28 cellular contexts compared by ENCODE assay signal in the genomic region with DNA sequence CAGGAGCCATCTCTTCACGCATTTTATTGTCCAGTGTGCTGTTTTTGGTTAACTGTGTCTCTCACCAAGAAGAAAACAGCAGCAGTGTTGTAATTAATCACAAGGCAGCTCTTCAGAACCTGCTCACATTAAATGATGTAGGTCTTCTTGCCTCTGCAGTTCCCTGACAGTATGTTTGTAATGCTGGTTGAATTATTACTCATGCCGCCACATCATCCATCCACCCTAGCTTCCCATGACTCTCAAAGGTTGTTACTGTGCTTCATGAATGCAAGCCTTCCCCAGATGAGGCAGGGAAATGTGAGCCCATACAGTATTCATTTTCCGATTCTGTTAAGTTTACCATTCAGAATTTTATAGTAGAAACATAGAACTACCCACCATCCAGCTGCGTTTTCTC. TPM values are rescaled to one million over a fixed set of nuclear protein-coding genes. Genes with fewer than 3 reads are reported as not detected.
DNase-seq lines count a peak whose midpoint lies in the region; ATAC-seq, FAIRE-seq and TF ChIP-seq lines count a peak whose summit lies in the region.
"Had no signal": no experiment of that assay in that cellular context is flagged by ENCODE, and none has a peak within 500 bp of the region (broad histone marks: within the 10 kb centered on the region; RNA-seq: fewer than 3 reads in every experiment).

No MANE protein-coding gene starts in this region.

- peak overlapping the region; percentile 86 for H3K27ac Mint-ChIP-seq in memory B cell
- H3K27ac Mint-ChIP-seq: natural killer cell had no signal

- H3K4me3 Mint-ChIP-seq in memory B cell = no peak overlapping the region
- H3K4me3 Mint-ChIP-seq: CD14-positive monocyte, natural killer cell had no signal

- H3K4me1 ChIP-seq in Karpas-422 (ENCODE audit: low read length) (peaks cover 63% of the 10 kb centered on the region), small intestine (ENCODE audit: control insufficient read depth in 2 of 2, insufficient read depth in 1 of 2, low read depth in 1 of 2, low read length in 1 of 2) (no peaks in the 10 kb centered on the region), PC-9 (replicated peaks; ENCODE audit: insufficient read depth) (no peaks in the 10 kb centered on the region)

- H3K36me3 Mint-ChIP-seq in memory B cell = peaks cover 26% of the 10 kb centered on the region
- H3K36me3 Mint-ChIP-seq: natural killer cell had no signal

- 93 to 96% (median 94%) methylated on average over 4 of the region's 4 CpGs for WGBS in small intestine, 3 donors

- no peaks in the 10 kb centered on the region for H3K36me3 ChIP-seq in Karpas-422 (ENCODE audit: insufficient read depth, low read length)
- H3K36me3 ChIP-seq in bronchial epithelial cell (ENCODE audit: control insufficient read depth, insufficient read depth, low read length) = no peaks in the 10 kb centered on the region
- no peaks in the 10 kb centered on the region for H3K36me3 ChIP-seq in small intestine (ENCODE audit: control insufficient read depth in 2 of 2, insufficient read depth in 2 of 2, low read length in 2 of 2)
- no peaks in the 10 kb centered on the region for H3K36me3 ChIP-seq in PC-9 (ENCODE audit: low read depth)
- H3K36me3 ChIP-seq: adrenal gland had no signal

- no TSS peak for BruUV-seq in PC-9 (replicated peaks; lab: Mats Ljungman, UMichigan)

- H3K4me3 ChIP-seq in AG04450 (ENCODE audit: low read depth, low read length) = no peak overlapping the region
- H3K4me3 ChIP-seq in Karpas-422 (ENCODE audit: low read length) = no peak overlapping the region
- no peak overlapping the region for H3K4me3 ChIP-seq in bronchial epithelial cell (ENCODE audit: low read depth, low read length)
- no peak overlapping the region for H3K4me3 ChIP-seq in small intestine (ENCODE audit: low read depth in 1 of 2, low read length in 2 of 2)
- H3K4me3 ChIP-seq in PC-9 = no peak overlapping the region
- H3K4me3 ChIP-seq: adrenal gland, skin epidermis had no signal

- peaks cover 5% of the 10 kb centered on the region for H3K9me3 Mint-ChIP-seq in memory B cell
- H3K9me3 Mint-ChIP-seq: natural killer cell had no signal

- no peaks in the 10 kb centered on the region for H3K9me2 ChIP-seq in Karpas-422 (replicated peaks; ENCODE audit: insufficient read depth, low read length)
- H3K9me2 ChIP-seq in PC-9 (ENCODE audit: insufficient read depth) = no peaks in the 10 kb centered on the region

- H2AFZ ChIP-seq in Karpas-422 (ENCODE audit: low read length) (no peak overlapping the region), PC-9 (no peak overlapping the region)

- no peak overlapping the region for H3K4me2 ChIP-seq in Karpas-422 (ENCODE audit: low read depth, low read length, poor library complexity, severe bottlenecking)
- no peak overlapping the region for H3K4me2 ChIP-seq in PC-9
- H3K4me2 ChIP-seq: KMS-11 had no signal

- no peaks in the 10 kb centered on the region for H3K79me2 ChIP-seq in Karpas-422 (ENCODE audit: low read length)
- no peaks in the 10 kb centered on the region for H3K79me2 ChIP-seq in PC-9 (ENCODE audit: low read depth)

- H3K4me1 Mint-ChIP-seq in memory B cell = peaks cover 48% of the 10 kb centered on the region

- H3K27me3 ChIP-seq in AG04450 (ENCODE audit: control insufficient read depth, insufficient read depth, low read length) (peaks cover 3% of the 10 kb centered on the region), Karpas-422 (ENCODE audit: low read length) (no peaks in the 10 kb centered on the region), bronchial epithelial cell (ENCODE audit: control insufficient read depth, insufficient read depth, low read length) (peaks cover 1% of the 10 kb centered on the region), small intestine (ENCODE audit: control insufficient read depth in 2 of 2, insufficient read depth in 2 of 2, low read length in 2 of 2) (no peaks in the 10 kb centered on the region), PC-9 (ENCODE audit: insufficient read depth, low read depth) (no peaks in the 10 kb centered on the region)
- H3K27me3 ChIP-seq: adrenal gland had no signal

- H3K9ac ChIP-seq in Karpas-422 (ENCODE audit: low read length) = no peak overlapping the region
- H3K9ac ChIP-seq: KMS-11 had no signal

- H3K27ac ChIP-seq in AG04450 (ENCODE audit: low read depth, low read length) (no peak overlapping the region), Karpas-422 (ENCODE audit: low read length) (peak overlapping the region; percentile 100), small intestine (ENCODE audit: low read depth in 1 of 2, low read length in 1 of 2) (no peak overlapping the region), PC-9 (no peak overlapping the region)
- H3K27ac ChIP-seq: adrenal gland, KMS-11, skin epidermis had no signal

- H3F3A ChIP-seq in PC-9 (ENCODE audit: insufficient read depth, low read depth) = no peaks in the 10 kb centered on the region

- intact Hi-C loops in PC-9 (cut with micrococcal nuclease; ENCODE audit: unreplicated experiment) = no loop called here
- intact Hi-C loops in cardiac septum (cut with DNase I) = loop anchor here (10.0 kb wide), 1 partner anchor 369 kb away; no protein-coding TSS in a partner anchor

- POLR2A ChIA-PET in AG04450 (lab: Yijun Ruan, JAX) = interaction anchor here (0.7 kb wide), 1 partner anchor 114 kb away, joined by 3 read pairs; no protein-coding TSS in a partner anchor
- POLR2A ChIA-PET in PC-9 (lab: Charles Lee; ENCODE audit: unreplicated experiment) = no interaction called here

- TF ChIP-seq CTCF in AG04450 (IDR thresholded peaks at IDR 0.05; ENCODE audit: low read depth, low read length) (no peak), bronchial epithelial cell (IDR thresholded peaks at IDR 0.05; ENCODE audit: insufficient read depth, low read length, severe bottlenecking) (no peak), PC-9 (conservative IDR thresholded peaks at IDR 0.05) (no peak)

- peak; percentile 29 for DNase-seq in AG04450 (ENCODE audit: low read depth, low spot score)
- DNase-seq in Karpas-422 = no peak
- peak; percentile 72 for DNase-seq in bronchial epithelial cell (ENCODE audit: low read depth)
- DNase-seq in memory B cell (ENCODE audit: low spot score in 2 of 2) = no peak
- DNase-seq in small intestine = no peak
- no peak for DNase-seq in PC-9
- DNase-seq in cardiac septum (ENCODE audit: low spot score) = no peak
- DNase-seq: activated CD4-positive, alpha-beta T cell treated with anti-CD3 and anti-CD28 coated beads, Interleukin-2, amount 50 U/mL, for 1 hour; activated CD8-positive, alpha-beta memory T cell treated with anti-CD3 and anti-CD28 coated beads, Interleukin-2, amount 50 U/mL, for 4 hours; activated effector memory CD4-positive, alpha-beta T cell treated with Interleukin-2 at 50 U/mL for 16 hours; adrenal gland; effector memory CD4-positive, alpha-beta T cell; hypothalamus; kidney; mesendoderm; natural killer cell; NCI-H1048; NCI-H2081 treated with DMSO at 0.1 percent for 48 hours; stimulated activated CD4-positive, alpha-beta T cell treated with anti-CD3 and anti-CD28 coated beads, Interleukin-2, amount 100 ng/mL, for 48 hours had no signal

- H3K9me3 ChIP-seq in AG04450 (ENCODE audit: control insufficient read depth, insufficient read depth, low read length) = peaks cover 3% of the 10 kb centered on the region; the same call in 1 of the 2 replicates
- no peaks in the 10 kb centered on the region for H3K9me3 ChIP-seq in Karpas-422 (ENCODE audit: low read length)
- H3K9me3 ChIP-seq in small intestine (ENCODE audit: control insufficient read depth, low read depth) = no peaks in the 10 kb centered on the region
- no peaks in the 10 kb centered on the region for H3K9me3 ChIP-seq in PC-9 (ENCODE audit: insufficient read depth, low read depth)
- H3K9me3 ChIP-seq: adrenal gland had no signal

- no peaks in the 10 kb centered on the region for H3K27me3 Mint-ChIP-seq in memory B cell

- ATAC-seq in memory B cell (ENCODE audit: low read depth) (no peak), GM18909 (IDR thresholded peaks at IDR 0.05; ENCODE audit: poor library complexity, unreplicated experiment) (no peak)
- ATAC-seq: HCT116, natural killer cell had no signal

- FAIRE-seq in bronchial epithelial cell (lab: Jason Lieb, UNC) (peak; percentile 18), small intestine (lab: Jason Lieb, UNC) (no peak)
- FAIRE-seq: kidney, TTC549 had no signal

- CTCF ChIA-PET in AG04450 (lab: Charles Lee) (interaction anchor here (1.1 to 2.2 kb wide), 3 partner anchors 17 to 91 kb away, joined by 4 to 15 read pairs (median 9); a partner anchor contains a TSS), PC-9 (lab: Charles Lee) (no interaction called here)

- no peaks in the 10 kb centered on the region for H4K20me1 ChIP-seq in Karpas-422 (ENCODE audit: insufficient read depth, low read depth, low read length)
- no peaks in the 10 kb centered on the region for H4K20me1 ChIP-seq in PC-9 (ENCODE audit: insufficient read depth)

RNA-seq across cellular contexts. Expression of a gene that starts 17.4 kb away (rescaled TPM):
- polyA plus RNA-seq in AG04450 (2011; rRNA removed) = not detected in 2 replicates
- not detected in 2 replicates for polyA minus RNA-seq in AG04450 (2011; rRNA and poly(A)+ RNA removed)
- 48.5 and 142 TPM in 2 replicates for total RNA-seq in Karpas-422 (2014; rRNA removed; shearing (Covaris generic); ENCODE audit: low replicate concordance)
- total RNA-seq in bronchial epithelial cell = not detected in 2 replicates
- under 1 TPM in 2 of 3 donors, not detected in 1; 0.22 to 0.52 TPM for polyA plus RNA-seq in small intestine
- total RNA-seq in PC-9 (2021) = not detected in 2 replicates
- total RNA-seq in cardiac septum = 0.22 TPM
- total RNA-seq: A673, chondrocyte, NCI-H460 had no signal

RNA-seq across cellular contexts. Expression of a gene that starts 39.2 kb away (rescaled TPM):
- 0.88 and 0.93 TPM in 2 replicates for polyA plus RNA-seq in AG04450 (2011; rRNA removed)
- 0.46 and 0.65 TPM in 2 replicates for polyA minus RNA-seq in AG04450 (2011; rRNA and poly(A)+ RNA removed)
- total RNA-seq in Karpas-422 (2014; rRNA removed; shearing (Covaris generic); ENCODE audit: low replicate concordance) = 36.0 and 103 TPM in 2 replicates
- total RNA-seq in bronchial epithelial cell = 0.13 and 0.26 TPM in 2 replicates
- 1 to 10 TPM in 2 of 3 donors, under 1 TPM in 1; 0.54 to 2.6 (median 1.1) TPM for polyA plus RNA-seq in small intestine
- 3.0 and 3.9 TPM in 2 replicates for total RNA-seq in PC-9 (2021)
- 4.9 TPM for total RNA-seq in cardiac septum

Comparison
In these comparisons a context has a peak if more than half of its experiments do, and no peak if none do; other contexts are left out.
1. DNase-seq: peak in AG04450 (single experiment) and bronchial epithelial cell (single experiment); none in Karpas-422 (single experiment), memory B cell (0 of 2), small intestine (single experiment), PC-9 (0 of 2) and cardiac septum (single experiment).
2. RNA of a gene that starts 17.4 kb away (total RNA-seq): 48.5 to 142 TPM in Karpas-422; 0.22 TPM in cardiac septum (single experiment), not detected in PC-9 and not detected in bronchial epithelial cell; every median in the first group is over 10 times any median in the second.